ENCODE assay signal across 17 cellular contexts in genomic region chr17:19374136-19374535, GRCh38. TPM values are rescaled to one million over a fixed set of nuclear protein-coding genes. Genes with fewer than 3 reads are reported as not detected.
DNase-seq lines count a peak whose midpoint lies in the region; ATAC-seq and TF ChIP-seq lines count a peak whose summit lies in the region.
"Had no signal": no experiment of that assay in that cellular context is flagged by ENCODE, and none has a peak within 500 bp of the region (broad histone marks: within the 10 kb centered on the region; RNA-seq: fewer than 3 reads in every experiment).

No MANE protein-coding gene starts in this region.

- no peaks in the 10 kb centered on the region for H3K9me3 Mint-ChIP-seq in HFFc6
- no peaks in the 10 kb centered on the region for H3K9me3 Mint-ChIP-seq in stimulated activated effector memory CD8-positive, alpha-beta T cell treated with anti-CD3 and anti-CD28 coated beads, Interleukin-12 subunit alpha, Interleukin-12 subunit beta, amount 100 ng/mL, for 72 hours

- H3K4me1 Mint-ChIP-seq in HFFc6 (ENCODE audit: low read depth), result peaks cover 21% of the 10 kb centered on the region
- peaks cover 51% of the 10 kb centered on the region for H3K4me1 Mint-ChIP-seq in stimulated activated effector memory CD8-positive, alpha-beta T cell treated with anti-CD3 and anti-CD28 coated beads, Interleukin-12 subunit alpha, Interleukin-12 subunit beta, amount 100 ng/mL, for 72 hours

- no peak overlapping the region for H3K4me3 ChIP-seq in mesodermal cell (ENCODE audit: extremely low read depth, insufficient read depth, low read length, poor library complexity, severe bottlenecking)
- H3K4me3 ChIP-seq: BLaER1, HAP-1, Peyer's patch had no signal

- H3K4me3 Mint-ChIP-seq in HFFc6, result no peak overlapping the region
- no peak overlapping the region for H3K4me3 Mint-ChIP-seq in stimulated activated effector memory CD8-positive, alpha-beta T cell treated with anti-CD3 and anti-CD28 coated beads, Interleukin-12 subunit alpha, Interleukin-12 subunit beta, amount 100 ng/mL, for 72 hours

- 92 to 100% methylated on average over 4 of the region's 5 CpGs for WGBS in mesodermal cell (ENCODE audit: insufficient coverage in 2 of 2), 2 experiments

- ATAC-seq in stimulated activated effector memory CD8-positive, alpha-beta T cell treated with anti-CD3 and anti-CD28 coated beads, Interleukin-12 subunit alpha, Interleukin-12 subunit beta, amount 100 ng/mL, for 72 hours, result no peak
- no peak for ATAC-seq in GM18909 (IDR thresholded peaks at IDR 0.05; ENCODE audit: poor library complexity, unreplicated experiment)

- DNase-seq in HFFc6 (no peak), caudate nucleus (lab: John Stamatoyannopoulos, UW) (peak in 3 of 61 donors; percentile 33 to 75 (median 41)), NCI-H345 treated with DMSO at 0.1 percent for 48 hours (lab: John Stamatoyannopoulos, UW; ENCODE audit: unreplicated experiment) (no peak)
- no peak for DNase-seq in stimulated activated effector memory CD8-positive, alpha-beta T cell treated with anti-CD3 and anti-CD28 coated beads, Interleukin-12 subunit alpha, Interleukin-12 subunit beta, amount 100 ng/mL, for 72 hours (ENCODE audit: low spot score in 2 of 2)
- DNase-seq: COR-L47, MV-4-11, NCI-H1417 treated with DMSO at 0.1 percent for 48 hours, NCI-H2029, NCI-H510A treated with DMSO at 0.1 percent for 48 hours, SHP77 treated with DMSO at 0.1 percent for 48 hours had no signal

- no peaks in the 10 kb centered on the region for H3K9me3 ChIP-seq in mesodermal cell (ENCODE audit: control insufficient read depth, low read length)
- H3K9me3 ChIP-seq: BLaER1, HAP-1, Peyer's patch had no signal

- TF ChIP-seq CTCF in HFFc6 (IDR thresholded peaks at IDR 0.05), result no peak

- 0 out of 2 replicates have a peak overlapping the region, but pooled peaks have one; percentile 22 for H3K27ac Mint-ChIP-seq in HFFc6
- no peak overlapping the region for H3K27ac Mint-ChIP-seq in stimulated activated effector memory CD8-positive, alpha-beta T cell treated with anti-CD3 and anti-CD28 coated beads, Interleukin-12 subunit alpha, Interleukin-12 subunit beta, amount 100 ng/mL, for 72 hours

- H3K27ac ChIP-seq in caudate nucleus (ENCODE audit: low read depth, low read length) (peak overlapping the region; percentile 83), mesodermal cell (ENCODE audit: low read depth, low read length, severe bottlenecking) (peak overlapping the region; percentile 36), temporal lobe (ENCODE audit: low read depth, low read length) (peak overlapping the region; percentile 31)
- H3K27ac ChIP-seq: BLaER1, Peyer's patch had no signal

- peaks cover 2% of the 10 kb centered on the region; the same call in 1 of the 2 replicates for H3K36me3 Mint-ChIP-seq in HFFc6 (ENCODE audit: low read depth)
- peaks cover 15% of the 10 kb centered on the region for H3K36me3 Mint-ChIP-seq in stimulated activated effector memory CD8-positive, alpha-beta T cell treated with anti-CD3 and anti-CD28 coated beads, Interleukin-12 subunit alpha, Interleukin-12 subunit beta, amount 100 ng/mL, for 72 hours

- H3K36me3 ChIP-seq in mesodermal cell (ENCODE audit: control insufficient read depth, insufficient read depth, low read length), result no peaks in the 10 kb centered on the region
- H3K36me3 ChIP-seq: Peyer's patch had no signal

- H3K27me3 Mint-ChIP-seq in HFFc6 (ENCODE audit: insufficient read depth), result peaks cover 3% of the 10 kb centered on the region

- H3K4me1 ChIP-seq in mesodermal cell (ENCODE audit: control insufficient read depth, insufficient read depth, low read length, poor library complexity, severe bottlenecking), result peaks cover 4% of the 10 kb centered on the region

RNA-seq across cellular contexts. Expression of gene MAPK7, which starts 4.2 kb away (rescaled TPM):
- total RNA-seq in HFFc6 (2021; fragmentation: NEBNext Ultra II Directional; extraction: Animal tissue kit (Norgen Biotek cat#: 25700)), result 10 to 100 TPM; 18.5 to 27.1 (median 23.9) TPM
- polyA plus RNA-seq in mesodermal cell (2013, experiment 1 of 2), result 20.5 TPM
- 19.8 TPM for polyA plus RNA-seq in mesodermal cell (2013, experiment 2 of 2)
- total RNA-seq in temporal lobe, result 18.2 TPM

RNA-seq across cellular contexts. Expression of gene B9D1, which starts 11.6 kb away (rescaled TPM):
- 10 to 100 TPM; 18.0 to 28.9 (median 24.5) TPM for total RNA-seq in HFFc6 (2021; fragmentation: NEBNext Ultra II Directional; extraction: Animal tissue kit (Norgen Biotek cat#: 25700))
- polyA plus RNA-seq in mesodermal cell (2013, experiment 1 of 2), result 21.5 TPM
- 18.5 TPM for polyA plus RNA-seq in mesodermal cell (2013, experiment 2 of 2)
- 7.9 TPM for total RNA-seq in temporal lobe

RNA-seq across cellular contexts. Expression of gene MFAP4, which starts 12.9 kb away (rescaled TPM):
- 10 to 100 TPM; 17.7 to 46.5 (median 22.0) TPM for total RNA-seq in HFFc6 (2021; fragmentation: NEBNext Ultra II Directional; extraction: Animal tissue kit (Norgen Biotek cat#: 25700))
- 9.2 TPM for polyA plus RNA-seq in mesodermal cell (2013, experiment 1 of 2)
- polyA plus RNA-seq in mesodermal cell (2013, experiment 2 of 2), result 11.0 TPM
- total RNA-seq in temporal lobe, result 2.0 TPM
- total RNA-seq: HT-29 had no signal

RNA-seq across cellular contexts. Expression of gene RNF112, which starts 36.9 kb away (rescaled TPM):
- total RNA-seq in HFFc6 (2021; fragmentation: NEBNext Ultra II Directional; extraction: Animal tissue kit (Norgen Biotek cat#: 25700)), result 1 to 10 TPM in 1 of 6 experiments, under 1 TPM in 5; 0.40 to 1.2 (median 0.73) TPM
- polyA plus RNA-seq in mesodermal cell (2013, experiment 1 of 2), result 0.88 TPM
- 0.66 TPM for polyA plus RNA-seq in mesodermal cell (2013, experiment 2 of 2)
- 21.6 TPM for total RNA-seq in temporal lobe
- total RNA-seq: HT-29 had no signal

Comparison
In these comparisons a context has a peak if more than half of its experiments do, and no peak if none do; other contexts are left out.
1. H3K27ac ChIP-seq: peak in every context shown above with its lines; median percentile 83 in caudate nucleus; 36 in mesodermal cell; 31 in temporal lobe.